In the genomic region with DNA sequence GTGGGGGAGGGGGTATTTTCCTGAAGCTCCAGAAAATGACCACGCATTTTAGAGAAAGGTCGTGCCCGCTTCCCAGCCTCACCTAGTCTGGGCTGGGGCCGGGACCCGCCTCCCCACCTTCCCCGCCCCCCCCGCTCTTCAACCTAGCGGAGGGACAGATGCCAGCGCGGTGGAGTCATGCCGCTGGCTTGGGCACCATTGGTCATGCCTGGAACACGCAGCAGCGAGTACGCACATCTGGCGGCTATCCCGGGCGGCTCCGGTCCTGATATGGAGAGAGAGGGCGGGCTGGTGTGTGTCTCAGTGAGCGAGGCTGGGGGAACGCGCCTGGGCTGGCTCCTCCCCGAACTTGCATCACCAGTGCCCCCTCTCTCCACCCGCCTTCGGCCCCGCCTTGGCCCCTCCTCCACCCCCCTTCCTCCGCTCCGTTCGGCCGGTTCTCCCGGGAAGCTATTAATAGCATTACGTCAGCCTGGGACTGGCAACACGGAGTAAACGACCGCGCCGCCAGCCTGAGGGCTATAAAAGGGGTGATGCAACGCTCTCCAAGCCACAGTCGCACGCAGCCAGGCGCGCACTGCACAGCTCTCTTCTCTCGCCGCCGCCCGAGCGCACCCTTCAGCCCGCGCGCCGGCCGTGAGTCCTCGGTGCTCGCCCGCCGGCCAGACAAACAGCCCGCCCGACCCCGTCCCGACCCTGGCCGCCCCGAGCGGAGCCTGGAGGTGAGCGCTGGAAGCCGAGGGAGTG, we compare ENCODE assay signal across 8 cellular contexts. TPM values are rescaled to one million over a fixed set of nuclear protein-coding genes. Genes with fewer than 3 reads are reported as not detected.
DNase-seq lines count a peak whose midpoint lies in the region; ATAC-seq and TF ChIP-seq lines count a peak whose summit lies in the region.

A gene with protein sequence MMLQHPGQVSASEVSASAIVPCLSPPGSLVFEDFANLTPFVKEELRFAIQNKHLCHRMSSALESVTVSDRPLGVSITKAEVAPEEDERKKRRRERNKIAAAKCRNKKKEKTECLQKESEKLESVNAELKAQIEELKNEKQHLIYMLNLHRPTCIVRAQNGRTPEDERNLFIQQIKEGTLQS (plus strand): TSS at position 553 of the 747 bp plus-strand sequence. CDS start 6,261 bp downstream, outside the sequence.

- no peak for TF ChIP-seq CTCF in OCI-LY3 (IDR thresholded peaks at IDR 0.05; ENCODE audit: low read depth, low read length)

- peak within 1 kb of the TSS; percentile 82 for H3K4me3 ChIP-seq in HUES64 (ENCODE audit: low read length)
- H3K4me3 ChIP-seq in OCI-LY3 (ENCODE audit: low read length), result peak within 1 kb of the TSS; percentile 95

- H3K27ac ChIP-seq in HUES64 (ENCODE audit: low read depth, low read length), result peak within 1 kb of the TSS; percentile 90
- H3K27ac ChIP-seq in OCI-LY3 (ENCODE audit: low read length), result peak within 1 kb of the TSS; percentile 74

- H3K4me1 ChIP-seq in HUES64 (ENCODE audit: insufficient read depth, low read length) (peaks cover 56% of the 10 kb centered on the region), OCI-LY3 (ENCODE audit: low read length) (peaks cover 53% of the 10 kb centered on the region)

- no peak within 1 kb of the TSS for H2AFZ ChIP-seq in OCI-LY3 (ENCODE audit: low read depth, low read length)

- H3K9ac ChIP-seq in HUES64 (ENCODE audit: low read depth, low read length) (peak within 1 kb of the TSS; percentile 84), OCI-LY3 (ENCODE audit: low read length) (peak within 1 kb of the TSS; percentile 92)

- H3K9me3 ChIP-seq in HUES64 (ENCODE audit: insufficient read depth, low read depth, low read length) (no peaks in the 10 kb centered on the region), OCI-LY3 (ENCODE audit: insufficient read depth, low read length) (no peaks in the 10 kb centered on the region)

- H3K27me3 ChIP-seq in HUES64 (ENCODE audit: insufficient read depth, low read length) (peaks cover 65% of the 10 kb centered on the region), OCI-LY3 (ENCODE audit: low read depth, low read length) (peaks cover 13% of the 10 kb centered on the region)

- under 1% methylated on average over 65 of the region's 65 CpGs for WGBS in HUES64

- ATAC-seq in GM21515 (IDR thresholded peaks at IDR 0.05; ENCODE audit: unreplicated experiment), result peak; percentile 60

- H3K4me2 ChIP-seq in OCI-LY3 (ENCODE audit: low read length), result peak within 1 kb of the TSS; percentile 96

- H3K79me2 ChIP-seq in OCI-LY3 (ENCODE audit: low read length), result peaks cover 66% of the 10 kb centered on the region

- peak; percentile 99 for DNase-seq in DMS 273 (lab: John Stamatoyannopoulos, UW; ENCODE audit: unreplicated experiment)
- peak; percentile 94 for DNase-seq in activated CD8-positive, alpha-beta memory T cell treated with anti-CD3 and anti-CD28 coated beads, Interleukin-2, amount 50 U/mL, for 48 hours
- DNase-seq in epidermal melanocyte (ENCODE audit: insufficient read length, low spot score), result peak; percentile 93
- DNase-seq in middle frontal gyrus (ENCODE audit: extremely low spot score, low spot score), result peak; percentile 94
- DNase-seq in stimulated activated CD8-positive, alpha-beta memory T cell treated with anti-CD3 and anti-CD28 coated beads, Interleukin-2, amount 100 ng/mL, for 1 hour (ENCODE audit: low read depth in 2 of 2), result peak; percentile 63 to 69

- H4K20me1 ChIP-seq in OCI-LY3 (ENCODE audit: insufficient read depth, low read length), result peaks cover 40% of the 10 kb centered on the region

- H3K36me3 ChIP-seq in HUES64 (ENCODE audit: insufficient read depth, low read length), result no peaks in the 10 kb centered on the region
- peaks cover 45% of the 10 kb centered on the region for H3K36me3 ChIP-seq in OCI-LY3 (replicated peaks; ENCODE audit: low read depth, low read length)

RNA-seq across cellular contexts. Expression of the gene that starts here (rescaled TPM):
- 10.7 TPM for polyA plus RNA-seq in HUES64 (2013, experiment 1 of 2)
- 11.8 TPM for polyA plus RNA-seq in HUES64 (2013, experiment 2 of 2)

Comparison
In these comparisons a context has a peak if more than half of its experiments do, and no peak if none do; other contexts are left out.
1. Peak in every context shown above with its lines: DNase-seq, ATAC-seq, H3K4me3 ChIP-seq and H3K27ac ChIP-seq.